ENCODE assay signal across 36 cellular contexts in genomic region chr12:12212769-12213168, GRCh38.
"Had no signal": no experiment of that assay in that cellular context is flagged by ENCODE, and none has a peak within 500 bp of the region (broad histone marks: within the 10 kb centered on the region; RNA-seq: fewer than 3 reads in every experiment).

No MANE protein-coding gene starts in this region.

- H3K4me3 Mint-ChIP-seq: activated naive CD4-positive, alpha-beta T cell treated with anti-CD3 and anti-CD28 coated beads for 36 hours; activated naive CD8-positive, alpha-beta T cell treated with anti-CD3 and anti-CD28 coated beads for 36 hours; activated T-helper 1 cell treated with anti-CD3 and anti-CD28 coated beads, Interleukin-12 subunit alpha, Interleukin-12 subunit beta, Interleukin-2, Interleukin-4 antibody, amounts not matched to agents 30 ng/mL and 10 ng/mL and 1 ng/mL, durations not matched to agents 14 hours and 24 hours and 36 hours; brain; dendritic cell treated with granulocyte-macrophage colony-stimulating factor and Interleukin-4, amounts not matched to agents 40 ng/mL and 50 ng/mL, for 4 days; endodermal cell; naive B cell; nephron progenitor cell; stimulated activated naive B cell treated with anti-CD40 and anti-IgM and Interleukin-4, amounts not matched to agents 10 μg/mL and 1 μg/mL and 100 μg/mL, for 72 hours; T-helper 1 cell treated with Interleukin-12 subunit alpha and Interleukin-12 subunit beta and Interleukin-4 antibody, amounts not matched to agents 30 μg/mL and 1 μg/mL, for 36 hours had no signal

- H3K36me3 Mint-ChIP-seq: naive B cell had no signal

- H3K4me2 ChIP-seq: smooth muscle cell had no signal

- ATAC-seq: activated CD4-positive, CD25-positive, alpha-beta regulatory T cell treated with anti-CD3 and anti-CD28 coated beads, Interleukin-2, amount 50 U/mL, for 24 hours; left lung; stimulated activated naive B cell treated with anti-CD40 and anti-IgM and Interleukin-4, amounts not matched to agents 10 μg/mL and 1 μg/mL and 100 μg/mL, for 72 hours; upper lobe of right lung had no signal

- H3K27ac Mint-ChIP-seq: activated naive CD4-positive, alpha-beta T cell treated with anti-CD3 and anti-CD28 coated beads for 36 hours; activated naive CD8-positive, alpha-beta T cell treated with anti-CD3 and anti-CD28 coated beads for 36 hours; activated T-helper 1 cell treated with anti-CD3 and anti-CD28 coated beads, Interleukin-12 subunit alpha, Interleukin-12 subunit beta, Interleukin-2, Interleukin-4 antibody, amounts not matched to agents 30 ng/mL and 10 ng/mL and 1 ng/mL, durations not matched to agents 14 hours and 24 hours and 36 hours; dendritic cell treated with granulocyte-macrophage colony-stimulating factor and Interleukin-4, amounts not matched to agents 40 ng/mL and 50 ng/mL, for 4 days; naive B cell; stimulated activated naive B cell treated with anti-CD40 and anti-IgM and Interleukin-4, amounts not matched to agents 10 μg/mL and 1 μg/mL and 100 μg/mL, for 72 hours; T-helper 1 cell treated with Interleukin-12 subunit alpha and Interleukin-12 subunit beta and Interleukin-4 antibody, amounts not matched to agents 30 μg/mL and 1 μg/mL, for 36 hours had no signal

- H3K9me3 Mint-ChIP-seq: activated naive CD4-positive, alpha-beta T cell treated with anti-CD3 and anti-CD28 coated beads for 36 hours; activated naive CD8-positive, alpha-beta T cell treated with anti-CD3 and anti-CD28 coated beads for 36 hours; activated T-helper 1 cell treated with anti-CD3 and anti-CD28 coated beads, Interleukin-12 subunit alpha, Interleukin-12 subunit beta, Interleukin-2, Interleukin-4 antibody, amounts not matched to agents 30 ng/mL and 10 ng/mL and 1 ng/mL, durations not matched to agents 14 hours and 24 hours and 36 hours; dendritic cell treated with granulocyte-macrophage colony-stimulating factor and Interleukin-4, amounts not matched to agents 40 ng/mL and 50 ng/mL, for 4 days; T-helper 1 cell treated with Interleukin-12 subunit alpha and Interleukin-12 subunit beta and Interleukin-4 antibody, amounts not matched to agents 30 μg/mL and 1 μg/mL, for 36 hours had no signal

- H3K27me3 Mint-ChIP-seq: brain; naive B cell; stimulated activated naive B cell treated with anti-CD40 and anti-IgM and Interleukin-4, amounts not matched to agents 10 μg/mL and 1 μg/mL and 100 μg/mL, for 72 hours had no signal

- H3K4me1 ChIP-seq: prostate gland had no signal

- H3K9me3 ChIP-seq: adrenal gland, esophagus squamous epithelium, left lung, neutrophil, ovary, prostate gland, sigmoid colon, stomach, thyroid gland, upper lobe of right lung had no signal

- H3K27ac ChIP-seq: adrenal gland, esophagus squamous epithelium, left lung, neutrophil, ovary, prostate gland, sigmoid colon, stomach, thyroid gland, upper lobe of right lung, WERI-Rb-1 had no signal

- H3K27me3 ChIP-seq: adrenal gland, esophagus squamous epithelium, left lung, neutrophil, ovary, sigmoid colon, stomach, thyroid gland, upper lobe of right lung had no signal

- H3K4me3 ChIP-seq: adrenal gland, esophagus squamous epithelium, left lung, lung, ovary, prostate gland, sigmoid colon, smooth muscle cell, stomach, thyroid gland, upper lobe of right lung had no signal

- H3K36me3 ChIP-seq: adrenal gland, esophagus squamous epithelium, left lung, neutrophil, ovary, prostate gland, sigmoid colon, stomach, thyroid gland, upper lobe of right lung, WERI-Rb-1 had no signal

- DNase-seq: activated CD4-positive, alpha-beta T cell treated with anti-CD3 and anti-CD28 coated beads for 48 hours; activated CD4-positive, alpha-beta T cell treated with anti-CD3 and anti-CD28 coated beads, Interleukin-2, amount 50 U/mL, for 48 hours; activated CD8-positive, alpha-beta memory T cell treated with anti-CD3 and anti-CD28 coated beads for 24 hours; activated effector memory CD4-positive, alpha-beta T cell treated with anti-CD3 and anti-CD28 coated beads, Interleukin-2, amount 50 U/mL, for 16 hours; activated naive CD4-positive, alpha-beta T cell treated with anti-CD3 and anti-CD28 coated beads for 36 hours; activated naive CD8-positive, alpha-beta T cell treated with anti-CD3 and anti-CD28 coated beads for 36 hours; adrenal gland; aorta; caudate nucleus; endodermal cell; esophagus squamous epithelium; kidney glomerular epithelial cell; left lung; naive B cell; nephron progenitor cell; ovary; retina; sigmoid colon; stimulated activated CD4-positive, alpha-beta T cell treated with anti-CD3 and anti-CD28 coated beads, Interleukin-1b, Interleukin-23, amount 100 ng/mL, for 48 hours; stimulated activated CD4-positive, alpha-beta T cell treated with anti-CD3 and anti-CD28 coated beads, Interleukin-4, amount 100 ng/mL, for 4 hours; stimulated activated CD8-positive, alpha-beta memory T cell treated with anti-CD3 and anti-CD28 coated beads, Interleukin-4, amount 100 ng/mL, for 48 hours; stimulated activated naive B cell treated with anti-CD40 and anti-IgM and Interleukin-4, amounts not matched to agents 10 μg/mL and 1 μg/mL and 100 μg/mL, for 72 hours; stomach; T1000; thyroid gland; upper lobe of right lung; WERI-Rb-1 had no signal
